Comparison of ENCODE assay signal across 9 cellular contexts in genomic region chr10:27192284-27192683, GRCh38. TPM values are rescaled to one million over a fixed set of nuclear protein-coding genes. Genes with fewer than 3 reads are reported as not detected.
DNase-seq lines count a peak whose midpoint lies in the region; ATAC-seq and TF ChIP-seq lines count a peak whose summit lies in the region.
"Had no signal": no experiment of that assay in that cellular context is flagged by ENCODE, and none has a peak within 500 bp of the region (broad histone marks: within the 10 kb centered on the region; RNA-seq: fewer than 3 reads in every experiment).

No MANE protein-coding gene starts in this region.

- intact Hi-C loops in left ventricle myocardium inferior (cut with micrococcal nuclease), result no loop called here

- H3K4me3 ChIP-seq in left ventricle myocardium inferior, result no peak overlapping the region
- H3K4me3 ChIP-seq in HAP-1, result no peak overlapping the region

- in situ Hi-C loops in HAP-1 (cut with MboI; ENCODE audit: low sequenced_read_pairs), result no loop called here

- H3K36me3 ChIP-seq in left ventricle myocardium inferior (peaks cover 42% of the 10 kb centered on the region), HAP-1 (replicated peaks) (peaks cover 4% of the 10 kb centered on the region; the same call in 1 of the 2 replicates)

- no peaks in the 10 kb centered on the region for H3K9me3 ChIP-seq in left ventricle myocardium inferior (replicated peaks)
- H3K9me3 ChIP-seq in HAP-1, result no peaks in the 10 kb centered on the region

- H3K4me1 Mint-ChIP-seq in chondrocyte (ENCODE audit: low read depth), result peaks cover 8% of the 10 kb centered on the region

- no peak overlapping the region for H3K27ac ChIP-seq in left ventricle myocardium inferior (replicated peaks)
- H3K27ac ChIP-seq: HL-60 had no signal

- H3K27me3 Mint-ChIP-seq in chondrocyte (ENCODE audit: low read depth), result no peaks in the 10 kb centered on the region

- H3K4me1 ChIP-seq in left ventricle myocardium inferior, result peaks cover 1% of the 10 kb centered on the region
- H3K4me1 ChIP-seq in HAP-1, result no peaks in the 10 kb centered on the region

- no peak overlapping the region for H3K4me3 Mint-ChIP-seq in chondrocyte (ENCODE audit: unreplicated experiment)

- no peak for ATAC-seq in GM19023 (IDR thresholded peaks at IDR 0.05; ENCODE audit: unreplicated experiment)
- ATAC-seq in HG03135 (IDR thresholded peaks at IDR 0.05; ENCODE audit: unreplicated experiment), result no peak

- peak; percentile 13 for DNase-seq in Ammon's horn (ENCODE audit: low spot score)
- peak; percentile 92 for DNase-seq in M059J (ENCODE audit: low read depth)
- no peak for DNase-seq in chondrocyte (ENCODE audit: low spot score)
- DNase-seq in medulla oblongata (ENCODE audit: extremely low spot score), result peak; percentile 27
- DNase-seq in left ventricle myocardium inferior, result no peak
- DNase-seq in HAP-1 (ENCODE audit: low spot score in 2 of 2), result no peak

- H3K27me3 ChIP-seq in left ventricle myocardium inferior (ENCODE audit: low read depth) (no peaks in the 10 kb centered on the region), HAP-1 (ENCODE audit: low read depth) (no peaks in the 10 kb centered on the region)

- TF ChIP-seq CTCF in chondrocyte (IDR thresholded peaks at IDR 0.05) (no peak), left ventricle myocardium inferior (IDR thresholded peaks at IDR 0.05; ENCODE audit: borderline replicate concordance) (no peak)

- no peaks in the 10 kb centered on the region for H3K9me3 Mint-ChIP-seq in chondrocyte (ENCODE audit: low read depth)

- peak overlapping the region; percentile 93 for H3K27ac Mint-ChIP-seq in chondrocyte (ENCODE audit: unreplicated experiment)

- no peaks in the 10 kb centered on the region for H3K36me3 Mint-ChIP-seq in chondrocyte (ENCODE audit: low read depth)

RNA-seq across cellular contexts. Expression of gene MASTL, which starts 37.1 kb away (rescaled TPM):
- total RNA-seq in M059J (2014; rRNA removed; shearing (Covaris generic)), result 22.0 and 26.1 TPM in 2 replicates
- total RNA-seq in chondrocyte (6.9 to 11.3 TPM (median 7.6 TPM) in 3 replicates), left ventricle myocardium inferior (1.9 TPM)

RNA-seq across cellular contexts. Expression of gene YME1L1, which starts 38.1 kb away (rescaled TPM):
- 55.8 and 81.1 TPM in 2 replicates for total RNA-seq in M059J (2014; rRNA removed; shearing (Covaris generic))
- 128 to 149 TPM (median 137 TPM) in 3 replicates for total RNA-seq in chondrocyte
- 88.3 TPM for total RNA-seq in left ventricle myocardium inferior

RNA-seq across cellular contexts. Expression of gene ACBD5, which starts 48.3 kb away (rescaled TPM):
- 9.4 and 16.3 TPM in 2 replicates for total RNA-seq in M059J (2014; rRNA removed; shearing (Covaris generic))
- total RNA-seq in chondrocyte, result 20.6 to 24.7 TPM (median 24.6 TPM) in 3 replicates
- total RNA-seq in left ventricle myocardium inferior, result 64.0 TPM

Comparison
In these comparisons a context has a peak if more than half of its experiments do, and no peak if none do; other contexts are left out.
1. DNase-seq: peak in Ammon's horn (single experiment), M059J (single experiment) and medulla oblongata (single experiment); none in chondrocyte (single experiment), left ventricle myocardium inferior (single experiment) and HAP-1 (0 of 2).